28 cellular contexts compared by ENCODE assay signal in the genomic region with DNA sequence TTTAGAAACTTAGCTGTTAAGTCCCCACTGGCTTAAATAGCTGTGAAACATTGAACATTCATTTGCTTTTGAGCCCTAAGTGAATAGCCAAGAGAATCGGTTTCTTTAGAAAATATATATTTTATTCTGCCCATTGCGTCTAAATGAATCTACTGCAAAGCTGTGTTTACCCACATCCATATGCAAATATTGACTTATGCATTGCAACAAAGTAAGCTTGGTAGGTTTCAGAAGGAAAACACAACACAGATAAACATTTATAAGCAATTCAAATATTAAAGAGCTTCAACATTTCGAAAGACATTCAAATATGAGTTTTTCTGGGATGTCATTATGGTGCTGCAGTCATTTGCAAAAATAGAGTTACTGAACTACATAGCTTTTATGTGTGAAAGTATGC.
"Had no signal": no experiment of that assay in that cellular context is flagged by ENCODE, and none has a peak within 500 bp of the region (broad histone marks: within the 10 kb centered on the region; RNA-seq: fewer than 3 reads in every experiment).

No MANE protein-coding gene starts in this region.

- ATAC-seq: natural killer cell; psoas muscle; right cardiac atrium; sciatic nerve; stimulated activated memory B cell treated with anti-CD40 and anti-IgM and Interleukin-4, amounts not matched to agents 10 μg/mL and 1 μg/mL and 100 μg/mL, for 72 hours; stimulated activated naive CD8-positive, alpha-beta T cell treated with anti-CD3 and anti-CD28 coated beads, Interleukin-15, amount 100 ng/mL, for 72 hours; stimulated activated naive CD8-positive, alpha-beta T cell treated with anti-CD3 and anti-CD28 coated beads, Interleukin-15, Interleukin-2, amounts not matched to agents 100 U/mL and 50 U/mL, for 24 hours; upper lobe of right lung had no signal

- DNase-seq: natural killer cell; occipital lobe; ovary; posterior cingulate gyrus; psoas muscle; right cardiac atrium; spleen; stimulated activated CD4-positive, alpha-beta T cell treated with anti-CD3 and anti-CD28 coated beads, Interleukin-12 subunit alpha, Interleukin-12 subunit beta, amount 100 ng/mL, for 4 hours; stimulated activated CD4-positive, alpha-beta T cell treated with anti-CD3 and anti-CD28 coated beads, Interleukin-1b, Interleukin-23, amount 100 ng/mL, for 48 hours; stimulated activated CD4-positive, alpha-beta T cell treated with anti-CD3 and anti-CD28 coated beads, Interleukin-4, amount 100 ng/mL, for 1 hour; stimulated activated CD4-positive, alpha-beta T cell treated with anti-CD3 and anti-CD28 coated beads, Interleukin-4, amount 100 ng/mL, for 4 hours; stimulated activated CD8-positive, alpha-beta memory T cell treated with anti-CD3 and anti-CD28 coated beads, Interleukin-4, amount 100 ng/mL, for 48 hours; stimulated activated naive CD4-positive, alpha-beta T cell; stimulated activated naive CD8-positive, alpha-beta T cell treated with anti-CD3 and anti-CD28 coated beads, Interleukin-15, amount 100 ng/mL, for 72 hours; stimulated activated naive CD8-positive, alpha-beta T cell treated with anti-CD3 and anti-CD28 coated beads, Interleukin-15, Interleukin-2, amounts not matched to agents 100 U/mL and 50 U/mL, for 24 hours; substantia nigra; testis; tibial artery; transverse colon; upper lobe of right lung; uterus had no signal

- H3K27ac ChIP-seq: neural progenitor cell, ovary, parathyroid adenoma, psoas muscle, skin epidermis, spleen, suprapubic skin, testis, tibial artery, transverse colon, upper lobe of right lung, uterus had no signal

- H3K4me3 ChIP-seq: neural progenitor cell, ovary, psoas muscle, skin epidermis, smooth muscle cell, spleen, suprapubic skin, testis, tibial artery, transverse colon, upper lobe of right lung, uterus had no signal
